In the genomic region with DNA sequence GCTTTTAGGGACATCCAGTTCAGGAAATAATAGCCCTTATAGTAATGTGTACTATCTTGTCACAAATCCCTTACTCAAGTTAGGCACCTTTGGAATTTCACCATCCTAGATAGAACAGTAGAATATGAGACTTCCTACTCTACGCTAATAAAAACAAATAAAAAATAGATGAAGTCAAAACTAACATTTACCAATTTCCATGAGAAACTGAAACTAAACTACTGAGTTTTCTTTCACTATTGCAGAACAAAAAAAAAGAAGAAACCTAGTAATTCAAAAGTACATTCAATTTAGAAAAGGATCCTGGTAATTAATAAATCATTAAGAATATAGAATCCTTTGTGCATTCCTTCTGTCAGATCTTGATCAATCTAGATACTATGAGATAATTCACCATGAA, we compare ENCODE assay signal across 21 cellular contexts. TPM values are rescaled to one million over a fixed set of nuclear protein-coding genes. Genes with fewer than 3 reads are reported as not detected.
DNase-seq lines count a peak whose midpoint lies in the region; ATAC-seq and TF ChIP-seq lines count a peak whose summit lies in the region.
"Had no signal": no experiment of that assay in that cellular context is flagged by ENCODE, and none has a peak within 500 bp of the region (broad histone marks: within the 10 kb centered on the region; RNA-seq: fewer than 3 reads in every experiment).

No MANE protein-coding gene starts in this region.

- no peaks in the 10 kb centered on the region for H3K27me3 Mint-ChIP-seq in activated naive CD4-positive, alpha-beta T cell treated with anti-CD3 and anti-CD28 coated beads for 36 hours (ENCODE audit: low read depth)
- H3K27me3 Mint-ChIP-seq in activated naive CD8-positive, alpha-beta T cell treated with anti-CD3 and anti-CD28 coated beads for 36 hours: no peaks in the 10 kb centered on the region

- peaks cover 8% of the 10 kb centered on the region for H3K79me2 ChIP-seq in osteoblast (ENCODE audit: insufficient read depth, low read length)

- H3K9me3 ChIP-seq in osteoblast (ENCODE audit: low read depth, low read length): no peaks in the 10 kb centered on the region

- no peak overlapping the region for H3K4me3 Mint-ChIP-seq in activated naive CD4-positive, alpha-beta T cell treated with anti-CD3 and anti-CD28 coated beads for 36 hours
- no peak overlapping the region for H3K4me3 Mint-ChIP-seq in activated naive CD8-positive, alpha-beta T cell treated with anti-CD3 and anti-CD28 coated beads for 36 hours
- H3K4me3 Mint-ChIP-seq: H9 had no signal

- peak overlapping the region; percentile 36 for H3K27ac Mint-ChIP-seq in activated naive CD4-positive, alpha-beta T cell treated with anti-CD3 and anti-CD28 coated beads for 36 hours
- H3K27ac Mint-ChIP-seq in activated naive CD8-positive, alpha-beta T cell treated with anti-CD3 and anti-CD28 coated beads for 36 hours: peak overlapping the region; percentile 70

- peak overlapping the region; percentile 23 for H2AFZ ChIP-seq in osteoblast (ENCODE audit: low read length)

- intact Hi-C loops in activated naive CD4-positive, alpha-beta T cell treated with anti-CD3 and anti-CD28 coated beads for 36 hours (cut with micrococcal nuclease): loop anchor here (1.0 kb wide), 1 partner anchor 9 kb away; no protein-coding TSS in a partner anchor

- CTCF ChIA-PET in activated naive CD4-positive, alpha-beta T cell treated with anti-CD3 and anti-CD28 coated beads for 36 hours (lab: Charles Lee): no interaction called here

- H3K4me3 ChIP-seq in osteoblast (ENCODE audit: insufficient read depth, low read length): no peak overlapping the region
- H3K4me3 ChIP-seq: K562 had no signal

- ATAC-seq in HG03342 (IDR thresholded peaks at IDR 0.05; ENCODE audit: unreplicated experiment): peak; percentile 43
- ATAC-seq: K562 had no signal

- no peaks in the 10 kb centered on the region for H3K9me3 Mint-ChIP-seq in activated naive CD4-positive, alpha-beta T cell treated with anti-CD3 and anti-CD28 coated beads for 36 hours
- H3K9me3 Mint-ChIP-seq in activated naive CD8-positive, alpha-beta T cell treated with anti-CD3 and anti-CD28 coated beads for 36 hours: no peaks in the 10 kb centered on the region
- H3K9me3 Mint-ChIP-seq: H9 had no signal

- H4K20me1 ChIP-seq in osteoblast (ENCODE audit: insufficient read depth, low read length): no peaks in the 10 kb centered on the region

- peaks cover 6% of the 10 kb centered on the region for H3K4me1 ChIP-seq in osteoblast (ENCODE audit: insufficient read depth, low read length)

- no peak for TF ChIP-seq CTCF in osteoblast (IDR thresholded peaks at IDR 0.05; ENCODE audit: extremely low read depth, low read depth, low read length)

- peaks cover 18% of the 10 kb centered on the region for H3K4me1 Mint-ChIP-seq in activated naive CD4-positive, alpha-beta T cell treated with anti-CD3 and anti-CD28 coated beads for 36 hours (ENCODE audit: low read depth)
- peaks cover 30% of the 10 kb centered on the region for H3K4me1 Mint-ChIP-seq in activated naive CD8-positive, alpha-beta T cell treated with anti-CD3 and anti-CD28 coated beads for 36 hours

- no peaks in the 10 kb centered on the region for H3K27me3 ChIP-seq in osteoblast (ENCODE audit: insufficient read depth, low read length)

- no peak overlapping the region for H3K27ac ChIP-seq in osteoblast (ENCODE audit: low read depth, low read length)

- no peak for DNase-seq in activated naive CD4-positive, alpha-beta T cell treated with anti-CD3 and anti-CD28 coated beads for 36 hours
- DNase-seq in activated naive CD4-positive, alpha-beta T cell treated with anti-CD3 and anti-CD28 coated beads, Interleukin-2, amount 50 U/mL, for 16 hours: no peak
- no peak for DNase-seq in activated naive CD8-positive, alpha-beta T cell treated with anti-CD3 and anti-CD28 coated beads for 36 hours
- DNase-seq in osteoblast (ENCODE audit: insufficient read length, low spot score, missing footprints) (no peak), GF-D8 (lab: John Stamatoyannopoulos, UW) (no peak), NCI-H526 treated with DMSO at 0.1 percent for 48 hours (lab: John Stamatoyannopoulos, UW) (no peak)
- no peak for DNase-seq in stimulated activated CD4-positive, alpha-beta T cell treated with anti-CD3 and anti-CD28 coated beads, Interleukin-15, amount 100 ng/mL, for 24 hours
- DNase-seq: activated CD8-positive, alpha-beta memory T cell treated with anti-CD3 and anti-CD28 coated beads, Interleukin-2, amount 50 U/mL, for 48 hours; amniotic stem cell; caudate nucleus; DMS79 treated with DMSO at 0.1 percent for 48 hours; effector CD4-positive, alpha-beta T cell; H9; NCI-H1092; NCI-H524; SHP77; stimulated activated CD4-positive, alpha-beta T cell treated with anti-CD3 and anti-CD28 coated beads, Interleukin-2, amount 100 ng/mL, for 48 hours; substantia nigra; T-helper 9 cell had no signal

- peaks cover 37% of the 10 kb centered on the region for H3K36me3 ChIP-seq in osteoblast (ENCODE audit: insufficient read depth, low read length)

- H3K36me3 Mint-ChIP-seq in activated naive CD4-positive, alpha-beta T cell treated with anti-CD3 and anti-CD28 coated beads for 36 hours (ENCODE audit: low read depth): peaks cover 24% of the 10 kb centered on the region
- peaks cover 34% of the 10 kb centered on the region for H3K36me3 Mint-ChIP-seq in activated naive CD8-positive, alpha-beta T cell treated with anti-CD3 and anti-CD28 coated beads for 36 hours

- H3K4me2 ChIP-seq in osteoblast (ENCODE audit: insufficient read depth, low read length): peak overlapping the region; percentile 51

RNA-seq across cellular contexts. Expression of gene STARD4, which starts 14.0 kb away (rescaled TPM):
- 10 to 100 TPM; 45.0 to 47.1 TPM for total RNA-seq in activated naive CD4-positive, alpha-beta T cell treated with anti-CD3 and anti-CD28 coated beads for 36 hours
- total RNA-seq in activated naive CD8-positive, alpha-beta T cell treated with anti-CD3 and anti-CD28 coated beads for 36 hours: 10 to 100 TPM; 71.6 to 71.8 TPM
- 102 and 106 TPM in 2 replicates for total RNA-seq in osteoblast
